ENCODE assay signal across 32 cellular contexts in genomic region chr11:19194620-19195308, GRCh38. TPM values are rescaled to one million over a fixed set of nuclear protein-coding genes. Genes with fewer than 3 reads are reported as not detected.
"Had no signal": no experiment of that assay in that cellular context is flagged by ENCODE, and none has a peak within 500 bp of the region (broad histone marks: within the 10 kb centered on the region; RNA-seq: fewer than 3 reads in every experiment).

No MANE protein-coding gene starts in this region.

- H3K36me3 ChIP-seq: ascending aorta, WERI-Rb-1 had no signal

- ATAC-seq: activated CD8-positive, alpha-beta T cell treated with anti-CD3 and anti-CD28 coated beads for 36 hours; Panc1 had no signal

- DNase-seq: activated CD4-positive, alpha-beta T cell treated with anti-CD3 and anti-CD28 coated beads, Interleukin-2, amount 10 ng/mL, durations not matched to agents 24 days and 14 days; activated CD4-positive, alpha-beta T cell treated with anti-CD3 and anti-CD28 coated beads, Interleukin-2, amount 50 U/mL, for 4 hours; activated CD4-positive, CD25-positive, alpha-beta regulatory T cell; activated CD8-positive, alpha-beta T cell treated with anti-CD3 and anti-CD28 coated beads for 36 hours; activated gamma-delta T cell; activated naive CD4-positive, alpha-beta T cell treated with Interleukin-2 at 50 U/mL for 16 hours; activated naive CD8-positive, alpha-beta T cell treated with anti-CD3 and anti-CD28 coated beads, Interleukin-2, amount 10 ng/mL, durations not matched to agents 7 days and 5 days; activated T-cell treated with anti-CD3 and anti-CD28 coated beads, Interleukin-2, amount 50 U/mL, for 24 hours; amygdala; caudate nucleus; IMR-90; Karpas-422; KBM-7; NCI-H1105; NCI-H1436; NCI-H1694; NCI-H1930; NCI-H2081 treated with DMSO at 0.1 percent for 48 hours; NCI-H226; NCI-H446 treated with DMSO at 0.1 percent for 48 hours; NCI-H524 treated with DMSO at 0.1 percent for 48 hours; SIG-M5; T1000; WERI-Rb-1 had no signal

- H3K9me3 ChIP-seq: ascending aorta had no signal

- H3K27ac ChIP-seq: ascending aorta, WERI-Rb-1 had no signal

- H3K27me3 ChIP-seq: ascending aorta had no signal

- H3K4me1 ChIP-seq: ascending aorta had no signal

- H3K4me3 ChIP-seq: ascending aorta had no signal

RNA-seq across cellular contexts. Expression of gene CSRP3, which starts 7.0 kb away (rescaled TPM):
- total RNA-seq: activated CD4-positive, alpha-beta T cell treated with anti-CD3 and anti-CD28 coated beads, Interleukin-2, amount 10 ng/mL, durations not matched to agents 24 days and 14 days; activated CD8-positive, alpha-beta T cell treated with anti-CD3 and anti-CD28 coated beads for 36 hours; activated naive CD8-positive, alpha-beta T cell treated with anti-CD3 and anti-CD28 coated beads, Interleukin-2, amount 10 ng/mL, durations not matched to agents 7 days and 5 days; activated T-helper 2 cell treated with anti-CD3 and anti-CD28 coated beads, Interferon-gamma antibody, Interleukin-2, Interleukin-4, amounts not matched to agents 10 μg/mL and 5 μg/mL and 100 μg/mL, durations not matched to agents 14 hours and 24 hours and 36 hours; ascending aorta; IMR-90; MCF 10A; RPMI7951; SK-MEL-5; T-helper 1 cell treated with Interleukin-12 subunit alpha and Interleukin-12 subunit beta and Interleukin-4 antibody, amounts not matched to agents 30 ng/mL and 1 ng/mL, for 36 hours; T-helper 2 cell treated with Interferon-gamma antibody and Interleukin-4, amounts not matched to agents 100 ng/mL and 5 ng/mL, for 36 hours had no signal
- polyA plus RNA-seq: IMR-90 had no signal
